In the genomic region with DNA sequence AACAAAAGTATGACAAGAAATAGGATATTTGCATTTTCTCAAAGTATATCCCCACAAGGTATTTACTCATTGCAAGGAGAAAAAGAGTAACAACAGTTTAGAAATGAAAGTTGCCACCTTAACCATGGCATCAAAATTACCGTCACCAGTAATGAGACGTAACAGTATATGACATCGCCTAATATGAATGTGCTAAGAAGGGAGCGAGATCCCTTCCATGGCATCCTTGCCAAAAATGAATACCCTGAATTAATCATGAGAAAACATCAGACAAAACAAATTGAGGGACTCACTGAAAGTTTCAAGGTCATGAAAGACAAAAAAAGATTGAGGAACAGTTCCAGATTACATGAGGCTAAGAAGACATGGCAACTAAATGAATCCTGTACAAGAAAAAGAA, we compare ENCODE assay signal across 19 cellular contexts.
"Had no signal": no experiment of that assay in that cellular context is flagged by ENCODE, and none has a peak within 500 bp of the region (broad histone marks: within the 10 kb centered on the region; RNA-seq: fewer than 3 reads in every experiment).

No MANE protein-coding gene starts in this region.

- H3K27ac ChIP-seq: cardiac muscle cell, esophagus muscularis mucosa, pancreas, right lobe of liver, spleen had no signal

- H3K9me3 ChIP-seq: esophagus muscularis mucosa, pancreas had no signal

- ATAC-seq: activated CD8-positive, alpha-beta T cell treated with anti-CD3 and anti-CD28 coated beads for 36 hours; activated naive CD8-positive, alpha-beta T cell treated with anti-CD3 and anti-CD28 coated beads, Interleukin-2, amount 50 U/mL, for 24 hours; pancreas; right lobe of liver; stimulated activated naive B cell treated with anti-CD40 and anti-IgM and Interleukin-4, amounts not matched to agents 10 μg/mL and 1 μg/mL and 100 μg/mL, for 72 hours had no signal

- H3K36me3 ChIP-seq: cardiac muscle cell, esophagus muscularis mucosa, pancreas, right lobe of liver, spleen had no signal

- H3K4me3 ChIP-seq: cardiac muscle cell, esophagus muscularis mucosa, lung, pancreas, right lobe of liver, spleen had no signal

- H3K4me1 ChIP-seq: esophagus muscularis mucosa, pancreas, right lobe of liver, spleen had no signal

- H3K27me3 ChIP-seq: cardiac muscle cell, esophagus muscularis mucosa had no signal

- DNase-seq: activated CD4-positive, alpha-beta T cell treated with anti-CD3 and anti-CD28 coated beads, Interleukin-2, amount 10 ng/mL, durations not matched to agents 24 days and 14 days; activated CD8-positive, alpha-beta T cell treated with anti-CD3 and anti-CD28 coated beads for 36 hours; activated naive CD4-positive, alpha-beta T cell treated with anti-CD3 and anti-CD28 coated beads for 36 hours; activated naive CD8-positive, alpha-beta T cell treated with anti-CD3 and anti-CD28 coated beads, Interleukin-2, amount 50 U/mL, for 24 hours; activated T-cell treated with anti-CD3 and anti-CD28 coated beads, Interleukin-2, amount 50 U/mL, for 24 hours; dermis blood vessel endothelial cell; effector memory CD4-positive, alpha-beta T cell; foreskin melanocyte; midbrain; naive B cell; pancreas; right lobe of liver; spleen; stimulated activated naive B cell treated with anti-CD40 and anti-IgM and Interleukin-4, amounts not matched to agents 10 μg/mL and 1 μg/mL and 100 μg/mL, for 72 hours; T-helper 1 cell; T-helper 9 cell had no signal
